Comparison of ENCODE assay signal across 8 cellular contexts in the genomic region with DNA sequence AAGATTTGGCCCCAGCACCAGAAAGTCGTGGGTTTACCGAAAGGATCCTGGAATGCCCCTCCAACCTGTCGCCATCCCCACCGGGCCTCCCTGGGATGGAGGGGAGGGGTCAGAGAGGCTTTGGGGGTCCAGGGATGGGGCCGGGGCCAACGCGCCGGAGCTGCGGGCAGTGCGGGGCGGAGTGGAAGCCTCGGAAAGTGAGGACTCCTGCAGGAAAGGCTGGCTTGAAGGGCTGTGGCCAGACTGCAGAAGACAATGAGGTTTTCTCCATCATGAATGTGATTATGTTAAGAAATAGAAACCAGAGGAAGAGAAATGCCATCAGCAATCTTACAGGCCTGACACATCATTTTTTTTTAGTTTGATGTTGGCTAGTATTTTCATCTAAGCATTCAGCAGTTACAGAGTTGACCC. TPM values are rescaled to one million over a fixed set of nuclear protein-coding genes. Genes with fewer than 3 reads are reported as not detected.
DNase-seq lines count a peak whose midpoint lies in the region; ATAC-seq, FAIRE-seq and TF ChIP-seq lines count a peak whose summit lies in the region.

No MANE protein-coding gene starts in this region.

- 0 to 3% (median 1%) methylated on average over 11 to 12 of the region's 12 CpGs for WGBS in spleen, 5 donors

- peak in 2 of 3 donors; percentile 36 to 50 for DNase-seq in CD4-positive, CD25-positive, alpha-beta regulatory T cell
- DNase-seq in SK-MEL-5 (ENCODE audit: low read depth, low spot score) = peak; percentile 35
- peak; percentile 34 for DNase-seq in bronchial epithelial cell (ENCODE audit: low read depth)
- peak; percentile 54 for DNase-seq in iris pigment epithelial cell (ENCODE audit: low read depth)
- DNase-seq in spleen = peak; percentile 82
- DNase-seq in NCI-H1092 treated with DMSO at 0.1 percent for 48 hours (lab: John Stamatoyannopoulos, UW) = no peak

- no peaks in the 10 kb centered on the region for H3K36me3 ChIP-seq in CD4-positive, CD25-positive, alpha-beta regulatory T cell (ENCODE audit: control insufficient read depth, insufficient read depth, low read length)
- peaks cover 2% of the 10 kb centered on the region for H3K36me3 ChIP-seq in bronchial epithelial cell (ENCODE audit: control insufficient read depth, insufficient read depth, low read length)
- peaks cover 0 to 14% (median 0%) of the 10 kb centered on the region in 6 donors for H3K36me3 ChIP-seq in spleen

- H3K27me3 ChIP-seq in CD4-positive, CD25-positive, alpha-beta regulatory T cell (ENCODE audit: control insufficient read depth, insufficient read depth, low read length) = no peaks in the 10 kb centered on the region
- no peaks in the 10 kb centered on the region for H3K27me3 ChIP-seq in bronchial epithelial cell (ENCODE audit: control insufficient read depth, insufficient read depth, low read length)
- no peaks in the 10 kb centered on the region for H3K27me3 ChIP-seq in spleen (replicated peaks in 1 of 7)

- ATAC-seq in CD4-positive, CD25-positive, alpha-beta regulatory T cell (ENCODE audit: low read depth in 2 of 2) = peak; percentile 23 to 43
- ATAC-seq in GM19035 (IDR thresholded peaks at IDR 0.05; ENCODE audit: unreplicated experiment) (peak; percentile 24), HG03196 (IDR thresholded peaks at IDR 0.05; ENCODE audit: unreplicated experiment) (peak; percentile 28)

- H3K36me3 Mint-ChIP-seq in CD4-positive, CD25-positive, alpha-beta regulatory T cell = peaks cover 5% of the 10 kb centered on the region

- H3K27me3 Mint-ChIP-seq in CD4-positive, CD25-positive, alpha-beta regulatory T cell = no peaks in the 10 kb centered on the region

- peak overlapping the region; percentile 83 for H3K4me3 ChIP-seq in CD4-positive, CD25-positive, alpha-beta regulatory T cell (ENCODE audit: low read depth, low read length)
- H3K4me3 ChIP-seq in bronchial epithelial cell (ENCODE audit: low read depth, low read length) = peak overlapping the region; percentile 97
- peak overlapping the region; percentile 86 to 99 (median 95) for H3K4me3 ChIP-seq in spleen

- TF ChIP-seq POLR2A in spleen (IDR thresholded peaks at IDR 0.05) = no peak

- peaks cover 0 to 4% (median 0%) of the 10 kb centered on the region in 7 donors for H3K9me3 Mint-ChIP-seq in CD4-positive, CD25-positive, alpha-beta regulatory T cell

- FAIRE-seq in bronchial epithelial cell (lab: Jason Lieb, UNC) = no peak

- TF ChIP-seq CTCF in bronchial epithelial cell (IDR thresholded peaks at IDR 0.05; ENCODE audit: insufficient read depth, low read length, severe bottlenecking) (no peak), spleen (IDR thresholded peaks at IDR 0.05 in 8 of 11, conservative IDR thresholded peaks at IDR 0.05 in 3 of 11) (no peak)

- H3K27ac ChIP-seq in CD4-positive, CD25-positive, alpha-beta regulatory T cell (ENCODE audit: insufficient read depth, low read length, poor library complexity, severe bottlenecking) = peak overlapping the region; percentile 77
- peak overlapping the region; percentile 86 to 97 (median 93) for H3K27ac ChIP-seq in spleen

- H3K4me1 Mint-ChIP-seq in CD4-positive, CD25-positive, alpha-beta regulatory T cell = peaks cover 28 to 46% (median 40%) of the 10 kb centered on the region in 4 donors

- no peaks in the 10 kb centered on the region for H3K9me3 ChIP-seq in CD4-positive, CD25-positive, alpha-beta regulatory T cell (ENCODE audit: control insufficient read depth in 2 of 2, low read length in 2 of 2)
- H3K9me3 ChIP-seq in spleen = no peaks in the 10 kb centered on the region

- in situ Hi-C loops in SK-MEL-5 (cut with HindIII; ENCODE audit: low pct_unique_long_range_greater_than_20kb, low sequenced_read_pairs) = no loop called here

- peak overlapping the region; percentile 91 to 99 (median 98) for H3K4me3 Mint-ChIP-seq in CD4-positive, CD25-positive, alpha-beta regulatory T cell

- H3K27ac Mint-ChIP-seq in CD4-positive, CD25-positive, alpha-beta regulatory T cell = peak overlapping the region; percentile 83 to 90 (median 88)

- intact Hi-C loops in spleen (cut with DNase I; ENCODE audit: low total_unique reads) = no loop called here

- H3K4me1 ChIP-seq in CD4-positive, CD25-positive, alpha-beta regulatory T cell (ENCODE audit: control insufficient read depth, insufficient read depth, low read length, poor library complexity, severe bottlenecking) = peaks cover 18% of the 10 kb centered on the region
- peaks cover 12 to 52% (median 27%) of the 10 kb centered on the region in 6 donors for H3K4me1 ChIP-seq in spleen

RNA-seq across cellular contexts. Expression of a gene that starts 0.7 kb away (rescaled TPM):
- 31.8 TPM for total RNA-seq in CD4-positive, CD25-positive, alpha-beta regulatory T cell
- 1 to 10 TPM; 2.6 to 3.7 (median 3.4) TPM for polyA plus RNA-seq in CD4-positive, CD25-positive, alpha-beta regulatory T cell
- 28.8 and 30.7 TPM in 2 replicates for total RNA-seq in SK-MEL-5 (2014; rRNA removed; shearing (Covaris generic))
- 24.1 and 32.9 TPM in 2 replicates for polyA plus RNA-seq in SK-MEL-5 (2015; cell fraction: cytosol; rRNA removed)
- 32.9 and 45.6 TPM in 2 replicates for polyA plus RNA-seq in SK-MEL-5 (2015; cell fraction: nucleus; rRNA removed)
- total RNA-seq in bronchial epithelial cell (18.2 and 19.7 TPM in 2 replicates), spleen (10 to 100 TPM; 20.7 to 33.5 (median 28.7) TPM)
- 1 to 10 TPM; 4.6 to 8.6 (median 5.2) TPM for polyA plus RNA-seq in spleen
